In genomic region chr5:142333749-142334148, GRCh38 we compare ENCODE assay signal across 1 cellular context. TPM values are rescaled to one million over a fixed set of nuclear protein-coding genes. Genes with fewer than 3 reads are reported as not detected.
"Had no signal": no experiment of that assay in that cellular context is flagged by ENCODE, and none has a peak within 500 bp of the region (broad histone marks: within the 10 kb centered on the region; RNA-seq: fewer than 3 reads in every experiment).

No MANE protein-coding gene starts in this region.

RNA-seq across cellular contexts. Expression of gene SPRY4, which starts 8.9 kb away (rescaled TPM):
- total RNA-seq: OCI-LY7 had no signal
